17 cellular contexts compared by ENCODE assay signal in the genomic region with DNA sequence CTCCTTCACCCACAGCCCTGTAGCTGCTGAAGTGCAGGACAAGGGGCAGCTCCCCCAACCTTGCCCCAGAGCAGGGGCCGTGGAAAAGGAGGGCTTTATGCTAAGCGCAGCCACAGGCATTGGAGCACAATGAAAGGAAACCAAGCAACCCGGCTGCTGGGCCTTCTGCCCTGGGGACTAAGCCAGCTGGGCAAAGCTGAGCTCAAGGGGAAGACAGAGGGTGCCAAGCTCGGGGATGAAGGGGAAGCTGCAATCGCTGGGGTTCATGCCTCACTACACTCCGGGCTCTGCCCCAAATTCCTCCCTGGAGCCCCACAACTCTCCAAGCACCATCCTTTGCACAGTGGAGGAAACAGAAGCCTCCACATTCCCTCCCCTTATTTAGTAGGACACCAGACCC. TPM values are rescaled to one million over a fixed set of nuclear protein-coding genes. Genes with fewer than 3 reads are reported as not detected.
DNase-seq lines count a peak whose midpoint lies in the region; ATAC-seq and TF ChIP-seq lines count a peak whose summit lies in the region.
"Had no signal": no experiment of that assay in that cellular context is flagged by ENCODE, and none has a peak within 500 bp of the region (broad histone marks: within the 10 kb centered on the region; RNA-seq: fewer than 3 reads in every experiment).

No MANE protein-coding gene starts in this region.

- H3K4me3 Mint-ChIP-seq in activated T-helper 17 cell treated with anti-CD3 and anti-CD28 coated beads, Interleukin-2, amount 50 U/mL, for 72 hours: no peak overlapping the region
- H3K4me3 Mint-ChIP-seq: CD8-positive, alpha-beta T cell had no signal

- no peak for TF ChIP-seq POLR2A in spleen (IDR thresholded peaks at IDR 0.05)

- 62 to 87% (median 72%) methylated on average over 5 to 6 of the region's 6 CpGs for WGBS in spleen, 5 donors

- no peak for ATAC-seq in sciatic nerve
- ATAC-seq in activated T-helper 17 cell treated with anti-CD3 and anti-CD28 coated beads, Interleukin-2, amount 50 U/mL, for 72 hours (replicated peaks): no peak
- ATAC-seq in HG02870 (IDR thresholded peaks at IDR 0.05; ENCODE audit: unreplicated experiment): no peak
- ATAC-seq: CD8-positive, alpha-beta T cell; Panc1; Right ventricle myocardium inferior had no signal

- H3K9me3 Mint-ChIP-seq in activated T-helper 17 cell treated with anti-CD3 and anti-CD28 coated beads, Interleukin-2, amount 50 U/mL, for 72 hours: no peaks in the 10 kb centered on the region

- no peak for TF ChIP-seq CTCF in spleen (IDR thresholded peaks at IDR 0.05 in 8 of 11, conservative IDR thresholded peaks at IDR 0.05 in 3 of 11)

- no peaks in the 10 kb centered on the region for H3K4me1 ChIP-seq in spleen

- H3K27me3 ChIP-seq in layer of hippocampus (ENCODE audit: control insufficient read depth, insufficient read depth, low read length): no peaks in the 10 kb centered on the region
- no peaks in the 10 kb centered on the region for H3K27me3 ChIP-seq in spleen (replicated peaks in 1 of 7)

- no peaks in the 10 kb centered on the region for H3K27me3 Mint-ChIP-seq in activated T-helper 17 cell treated with anti-CD3 and anti-CD28 coated beads, Interleukin-2, amount 50 U/mL, for 72 hours

- peaks cover 0 to 68% (median 27%) of the 10 kb centered on the region in 6 donors for H3K36me3 ChIP-seq in spleen

- intact Hi-C loops in sciatic nerve (cut with DNase I) (no loop called here), spleen (cut with DNase I; ENCODE audit: low total_unique reads) (no loop called here)

- peaks cover 5% of the 10 kb centered on the region for H3K4me1 Mint-ChIP-seq in activated T-helper 17 cell treated with anti-CD3 and anti-CD28 coated beads, Interleukin-2, amount 50 U/mL, for 72 hours

- DNase-seq in G401 (ENCODE audit: low spot score): peak; percentile 41
- peak; percentile 37 for DNase-seq in cerebellum (ENCODE audit: low spot score)
- peak; percentile 28 for DNase-seq in sciatic nerve (ENCODE audit: low spot score)
- no peak for DNase-seq in spleen
- DNase-seq in SK-N-DZ (ENCODE audit: low spot score): no peak
- DNase-seq: CD8-positive, alpha-beta T cell; DND-41; Karpas-422; NCI-H1105 treated with DMSO at 0.1 percent for 48 hours; NCI-H187; NCI-H446 treated with DMSO at 0.1 percent for 48 hours; NCI-H774 had no signal

- no peak overlapping the region for H3K27ac Mint-ChIP-seq in activated T-helper 17 cell treated with anti-CD3 and anti-CD28 coated beads, Interleukin-2, amount 50 U/mL, for 72 hours
- H3K27ac Mint-ChIP-seq: CD8-positive, alpha-beta T cell had no signal

- H3K27ac ChIP-seq in layer of hippocampus (ENCODE audit: low read depth, low read length): peak overlapping the region; percentile 36
- no peak overlapping the region for H3K27ac ChIP-seq in spleen

- H3K4me3 ChIP-seq in spleen: no peak overlapping the region

- H3K36me3 Mint-ChIP-seq in activated T-helper 17 cell treated with anti-CD3 and anti-CD28 coated beads, Interleukin-2, amount 50 U/mL, for 72 hours (ENCODE audit: low read depth): no peaks in the 10 kb centered on the region

- in situ Hi-C loops in G401 (cut with HindIII; ENCODE audit: low sequenced_read_pairs): no loop called here

- H3K9me3 ChIP-seq in spleen: peaks cover 2 to 21% (median 18%) of the 10 kb centered on the region in 8 donors

RNA-seq across cellular contexts. Expression of a gene that starts 12.4 kb away (rescaled TPM):
- total RNA-seq in G401 (2014; rRNA removed; shearing (Covaris generic)): 11.4 and 24.6 TPM in 2 replicates
- total RNA-seq in cerebellum (23.7 TPM), sciatic nerve (19.5 TPM), spleen (10 to 100 TPM; 18.8 to 41.4 (median 29.0) TPM)
- 10 to 100 TPM in 1 of 2 donors, 1 to 10 TPM in 1; 7.6 to 10.3 TPM for total RNA-seq in activated T-helper 17 cell treated with anti-CD3 and anti-CD28 coated beads, Interleukin-2, amount 50 U/mL, for 72 hours
- 1 to 10 TPM; 2.6 to 9.0 (median 5.4) TPM for polyA plus RNA-seq in spleen
- polyA plus RNA-seq in SK-N-DZ (2014; cell fraction: cytosol; rRNA removed): 10.3 and 14.5 TPM in 2 replicates
- polyA plus RNA-seq in SK-N-DZ (2014; cell fraction: nucleus; rRNA removed): 29.5 and 36.3 TPM in 2 replicates

RNA-seq across cellular contexts. Expression of a gene that starts 53.6 kb away (rescaled TPM):
- 18.1 and 19.0 TPM in 2 replicates for total RNA-seq in G401 (2014; rRNA removed; shearing (Covaris generic))
- 6.9 TPM for total RNA-seq in cerebellum
- 40.3 TPM for total RNA-seq in sciatic nerve
- total RNA-seq in activated T-helper 17 cell treated with anti-CD3 and anti-CD28 coated beads, Interleukin-2, amount 50 U/mL, for 72 hours: 10 to 100 TPM; 15.5 to 29.9 TPM
- 100 to 1,000 TPM in 4 of 7 donors, 10 to 100 TPM in 3; 43.2 to 127 (median 101) TPM for total RNA-seq in spleen
- polyA plus RNA-seq in spleen: 10 to 100 TPM in 2 of 3 donors, 1 to 10 TPM in 1; 9.5 to 42.9 (median 14.2) TPM
- polyA plus RNA-seq in SK-N-DZ (2014; cell fraction: cytosol; rRNA removed): 7.7 and 9.7 TPM in 2 replicates
- 5.4 and 7.2 TPM in 2 replicates for polyA plus RNA-seq in SK-N-DZ (2014; cell fraction: nucleus; rRNA removed)

Comparison
In these comparisons a context has a peak if more than half of its experiments do, and no peak if none do; other contexts are left out.
1. DNase-seq: peak in G401 (single experiment), cerebellum (single experiment) and sciatic nerve (single experiment); none in spleen (single experiment) and SK-N-DZ (single experiment).